In genomic region chr6:33770833-33771341, GRCh38 we compare ENCODE assay signal across 10 cellular contexts. TPM values are rescaled to one million over a fixed set of nuclear protein-coding genes. Genes with fewer than 3 reads are reported as not detected.
DNase-seq lines count a peak whose midpoint lies in the region; ATAC-seq, FAIRE-seq and TF ChIP-seq lines count a peak whose summit lies in the region.
"Had no signal": no experiment of that assay in that cellular context is flagged by ENCODE, and none has a peak within 500 bp of the region (broad histone marks: within the 10 kb centered on the region; RNA-seq: fewer than 3 reads in every experiment).

No MANE protein-coding gene starts in this region.

- H3K79me2 ChIP-seq in H1 (ENCODE audit: control insufficient read depth in 1 of 2, insufficient read depth in 2 of 2, low read length in 2 of 2): no peaks in the 10 kb centered on the region

- no peak for ATAC-seq in Panc1
- no peak for ATAC-seq in HG03520 (IDR thresholded peaks at IDR 0.05; ENCODE audit: unreplicated experiment)
- no peak for ATAC-seq in GM18519 (IDR thresholded peaks at IDR 0.05; ENCODE audit: low FRiP score, unreplicated experiment)
- no peak for ATAC-seq in GM18502 (IDR thresholded peaks at IDR 0.05; ENCODE audit: poor library complexity, unreplicated experiment)

- intact Hi-C loops in Panc1 (cut with micrococcal nuclease; ENCODE audit: unreplicated experiment): loop anchor here (2.0 kb wide), 1 partner anchor 256 kb away; no protein-coding TSS in a partner anchor

- no TSS peak for BruUV-seq in Panc1 (replicated peaks; lab: Mats Ljungman, UMichigan)

- H3K23ac ChIP-seq in H1 (ENCODE audit: insufficient read length): no peak overlapping the region

- H3K9me3 ChIP-seq in Panc1 (ENCODE audit: control insufficient read depth, insufficient read depth, low read depth, low read length) (no peaks in the 10 kb centered on the region), H1 (ENCODE audit: insufficient read depth in 2 of 2, low read depth in 1 of 2, low read length in 1 of 2) (no peaks in the 10 kb centered on the region), muscle layer of colon (ENCODE audit: low read length) (no peaks in the 10 kb centered on the region), tibial nerve (peaks cover 0 to 6% (median 0%) of the 10 kb centered on the region in 4 donors)

- H2BK5ac ChIP-seq in H1 (ENCODE audit: low read depth, low read length): peak overlapping the region; percentile 49

- H2AK5ac ChIP-seq in H1 (ENCODE audit: low read depth, low read length): peak overlapping the region; percentile 3; the same call in 1 of the 2 replicates

- peak overlapping the region; percentile 14 to 35; a peak in 1 of 4 replicates for H3K4me2 ChIP-seq in H1 (ENCODE audit: insufficient read depth in 1 of 2, low read depth in 2 of 2, low read length in 2 of 2)

- no peak overlapping the region for H3K56ac ChIP-seq in H1 (replicated peaks; ENCODE audit: insufficient read length, low read depth, low read length)

- in situ Hi-C loops in Panc1 (cut with HindIII; ENCODE audit: low pct_unique_long_range_greater_than_20kb, low sequenced_read_pairs): no loop called here

- no peak for FAIRE-seq in H1 (lab: Jason Lieb, UNC)

- POLR2A ChIA-PET in Panc1 (lab: Charles Lee) (interaction anchor here (0.8 kb wide), 1 partner anchor 16 kb away, joined by 3 read pairs; no protein-coding TSS in a partner anchor), H1 (lab: Charles Lee; ENCODE audit: partially characterized antibody) (interaction anchor here (0.9 to 9.3 kb wide), 21 partner anchors 9 to 362 kb away, joined by 3 to 101 read pairs (median 4); partner anchors contain the start of genes IP6K3, LEMD2 and UQCC2)

- CTCF ChIA-PET in Panc1 (lab: Charles Lee): interaction anchor here (0.6 to 1.1 kb wide), 2 partner anchors 193 to 397 kb away, joined by 4 to 5 read pairs; no protein-coding TSS in a partner anchor
- CTCF ChIA-PET in H1 (lab: Charles Lee; ENCODE audit: partially characterized antibody): interaction anchor here (0.6 to 14.3 kb wide), 45 partner anchors 9 to 385 kb away, joined by 3 to 157 read pairs (median 5); partner anchors contain the start of genes IP6K3, MLN and UQCC2

- H3K4me3 ChIP-seq in Panc1 (ENCODE audit: low read depth in 2 of 2, low read length in 2 of 2): no peak overlapping the region
- peak overlapping the region in 3 of 4 experiments; percentile 4 to 16 (median 14); a peak in 1 of 8 replicates for H3K4me3 ChIP-seq in H1 (ENCODE audit: extremely low read depth in 1 of 4, insufficient read depth in 2 of 4, low read depth in 3 of 4, low read length in 4 of 4)
- H3K4me3 ChIP-seq in muscle layer of colon (ENCODE audit: low read depth in 1 of 2, low read length in 2 of 2): no peak overlapping the region
- H3K4me3 ChIP-seq in tibial nerve: no peak overlapping the region

- H2BK12ac ChIP-seq in H1 (ENCODE audit: low read depth, low read length): peak overlapping the region; percentile 91

- 53% methylated on average over 7 of the region's 7 CpGs; no CpG with 5 or more reads in 1 of the 2 experiments for WGBS in H1 (ENCODE audit: extremely low coverage in 1 of 2, insufficient coverage in 1 of 2, insufficient read length in 1 of 2, insufficient replicate concordance in 2 of 2, low coverage in 1 of 2, low lambda C conversion rate in 2 of 2, missing lambda C conversion rate in 1 of 2), 2 experiments
- 12 to 14% methylated on average over 7 of the region's 7 CpGs for WGBS in tibial nerve, 2 donors

- peak overlapping the region; percentile 30 for H2BK120ac ChIP-seq in H1 (replicated peaks; ENCODE audit: low read depth, low read length)

- peak overlapping the region; percentile 41 for H3K18ac ChIP-seq in H1 (ENCODE audit: extremely low read depth, low read length)

- peak overlapping the region; percentile 35 for H4K5ac ChIP-seq in H1 (ENCODE audit: insufficient read length, low read depth, low read length)

- H2BK20ac ChIP-seq in H1 (ENCODE audit: low read length): peak overlapping the region; percentile 98

- TF ChIP-seq CTCF in Panc1 (IDR thresholded peaks at IDR 0.05) (no peak), H1 (IDR thresholded peaks at IDR 0.05; ENCODE audit: control extremely low read depth in 1 of 3, insufficient read depth in 1 of 3, low read depth in 1 of 3, low read length in 3 of 3) (no peak), tibial nerve (IDR thresholded peaks at IDR 0.05) (no peak)

- peak overlapping the region; percentile 95; the same call in 1 of the 2 replicates for H2BK15ac ChIP-seq in H1 (ENCODE audit: low read length)

- no peak for DNase-seq in Panc1 (ENCODE audit: low read depth, low spot score)
- no peak for DNase-seq in H1 (ENCODE audit: low read depth in 1 of 2, low spot score in 2 of 2)
- no peak for DNase-seq in tibial nerve (ENCODE audit: low spot score in 2 of 2)
- DNase-seq in stimulated activated CD4-positive, alpha-beta T cell treated with anti-CD3 and anti-CD28 coated beads, Interleukin-1b, Interleukin-23, amount 100 ng/mL, for 48 hours: no peak

- no peak for TF ChIP-seq EP300 in H1 (IDR thresholded peaks at IDR 0.05; ENCODE audit: borderline replicate concordance in 1 of 2, low read depth in 2 of 2, low read length in 2 of 2)
- no peak for TF ChIP-seq EP300 in tibial nerve (IDR thresholded peaks at IDR 0.05)

- H3K27me3 ChIP-seq in Panc1 (ENCODE audit: control insufficient read depth, insufficient read depth, low read length) (no peaks in the 10 kb centered on the region), H1 (replicated peaks in 1 of 4; ENCODE audit: control insufficient read depth in 3 of 4, extremely low read depth in 1 of 4, insufficient read depth in 3 of 4, low read length in 3 of 4) (no peaks in the 10 kb centered on the region), muscle layer of colon (ENCODE audit: control insufficient read depth in 1 of 2, insufficient read depth in 2 of 2, low read length in 2 of 2) (no peaks in the 10 kb centered on the region), tibial nerve (no peaks in the 10 kb centered on the region)

- peak overlapping the region; percentile 10 for H3K4ac ChIP-seq in H1 (replicated peaks; ENCODE audit: insufficient read length, low read depth, low read length)

- H3K79me1 ChIP-seq in H1 (ENCODE audit: low read depth, low read length): no peaks in the 10 kb centered on the region

- no peaks in the 10 kb centered on the region; the same call in 1 of the 2 replicates for H3K36me3 ChIP-seq in Panc1 (ENCODE audit: control insufficient read depth, insufficient read depth, low read length)
- peaks cover 9 to 34% (median 22%) of the 10 kb centered on the region in 4 experiments; a peak in 7 of 8 replicates for H3K36me3 ChIP-seq in H1 (ENCODE audit: control insufficient read depth in 2 of 4, insufficient read depth in 4 of 4, low read length in 3 of 4)
- H3K36me3 ChIP-seq in muscle layer of colon (ENCODE audit: insufficient read depth, low read length): peaks cover 37% of the 10 kb centered on the region
- H3K36me3 ChIP-seq in tibial nerve: peaks cover 6 to 38% (median 12%) of the 10 kb centered on the region in 3 donors

- TF ChIP-seq POLR2A in H1 (IDR thresholded peaks at IDR 0.05; ENCODE audit: control extremely low read depth in 1 of 2, low read depth in 2 of 2, low read length in 2 of 2) (peak in 1 of 2 experiments; percentile 10; a peak in 1 of 3 replicates), tibial nerve (IDR thresholded peaks at IDR 0.05) (no peak)

- H3K9ac ChIP-seq in H1 (replicated peaks in 1 of 4; ENCODE audit: extremely low read depth in 1 of 4, low read depth in 3 of 4, low read length in 3 of 4): no peak overlapping the region
- no peak overlapping the region for H3K9ac ChIP-seq in muscle layer of colon (ENCODE audit: low read length)

- peaks cover 0 to 6% of the 10 kb centered on the region in 2 experiments for H4K20me1 ChIP-seq in H1 (replicated peaks in 1 of 2; ENCODE audit: control insufficient read depth in 1 of 2, insufficient read depth in 2 of 2, low read length in 2 of 2)

- H3K27ac ChIP-seq in Panc1 (ENCODE audit: low read length) (peak overlapping the region; percentile 65), H1 (ENCODE audit: low read depth, low read length) (no peak overlapping the region), muscle layer of colon (ENCODE audit: low read depth, low read length) (peak overlapping the region; percentile 54), tibial nerve (peak overlapping the region; percentile 32 to 86 (median 72))

- H2AFZ ChIP-seq in H1 (ENCODE audit: low read length): no peak overlapping the region

- H3K14ac ChIP-seq in H1 (ENCODE audit: insufficient read length): no peak overlapping the region

- no peak for TF ChIP-seq RAD21 in H1 (IDR thresholded peaks at IDR 0.05 in 1 of 2, conservative IDR thresholded peaks at IDR 0.05 in 1 of 2; ENCODE audit: low read depth in 2 of 2, low read length in 2 of 2)

- H4K91ac ChIP-seq in H1 (replicated peaks; ENCODE audit: insufficient read length, low read length): peak overlapping the region; percentile 59

- peak overlapping the region; percentile 19; the same call in 1 of the 2 replicates for H4K8ac ChIP-seq in H1 (ENCODE audit: extremely low read depth, insufficient read depth, low read length)

- H3K23me2 ChIP-seq in H1 (ENCODE audit: low read depth, low read length): no peaks in the 10 kb centered on the region

- H3K4me1 ChIP-seq in Panc1 (ENCODE audit: control insufficient read depth, insufficient read depth, low read length): peaks cover 23% of the 10 kb centered on the region
- H3K4me1 ChIP-seq in H1 (replicated peaks in 1 of 4; ENCODE audit: control insufficient read depth in 3 of 4, insufficient read depth in 4 of 4, low read length in 3 of 4): peaks cover 10 to 32% (median 21%) of the 10 kb centered on the region in 4 experiments
- peaks cover 30% of the 10 kb centered on the region for H3K4me1 ChIP-seq in muscle layer of colon (ENCODE audit: insufficient read depth, low read length)
- H3K4me1 ChIP-seq in tibial nerve: peaks cover 0 to 54% (median 16%) of the 10 kb centered on the region in 4 donors

RNA-seq across cellular contexts. Expression of gene LEMD2, which starts 18.0 kb away (rescaled TPM):
- total RNA-seq in Panc1 (2021; ENCODE audit: unreplicated experiment): 89.8 TPM
- 75.3 TPM for polyA plus RNA-seq in Panc1 (2012; ENCODE audit: insufficient read length)
- total RNA-seq in H1 (2021; fragmentation: NEBNext Ultra II Directional; extraction: Animal tissue kit (Norgen Biotek cat#: 25700)): 54.1 and 57.3 TPM in 2 replicates
- 32.7 and 54.9 TPM in 2 replicates for polyA plus RNA-seq in H1 (2011; rRNA removed)
- polyA plus RNA-seq in H1 (2011; cell fraction: cytosol; rRNA removed): 58.9 TPM
- polyA plus RNA-seq in H1 (2011; cell fraction: nucleus; rRNA removed): 127 TPM
- 58.7 to 71.6 TPM (median 62.9 TPM) in 4 replicates for polyA plus RNA-seq in H1 (2012, experiment 1 of 2)
- polyA plus RNA-seq in H1 (2012, experiment 2 of 2): 48.3 TPM
- polyA plus RNA-seq in H1 (2013, experiment 1 of 2): 44.0 TPM
- 48.2 TPM for polyA plus RNA-seq in H1 (2013, experiment 2 of 2)
- 47.6 and 60.5 TPM in 2 replicates for polyA minus RNA-seq in H1 (2011; rRNA and poly(A)+ RNA removed)
- 36.8 TPM for polyA minus RNA-seq in H1 (2011; cell fraction: cytosol; rRNA and poly(A)+ RNA removed)
- polyA minus RNA-seq in H1 (2011; cell fraction: nucleus; rRNA and poly(A)+ RNA removed): 82.4 TPM
- 10 to 100 TPM; 55.7 to 97.8 (median 70.1) TPM for total RNA-seq in tibial nerve

RNA-seq across cellular contexts. Expression of gene IP6K3, which starts 24.2 kb away (rescaled TPM):
- total RNA-seq in Panc1 (2021; ENCODE audit: unreplicated experiment) (not detected), tibial nerve (1 to 10 TPM in 3 of 4 donors, under 1 TPM in 1; 0.39 to 3.0 (median 1.7) TPM)
- not detected for polyA plus RNA-seq in Panc1 (2012; ENCODE audit: insufficient read length)
- 0.22 and 0.23 TPM in 2 replicates for total RNA-seq in H1 (2021; fragmentation: NEBNext Ultra II Directional; extraction: Animal tissue kit (Norgen Biotek cat#: 25700))
- 0.73 and 0.93 TPM in 2 replicates for polyA plus RNA-seq in H1 (2011; rRNA removed)
- polyA plus RNA-seq in H1 (2011; cell fraction: cytosol; rRNA removed): 0.72 TPM
- polyA plus RNA-seq in H1 (2011; cell fraction: nucleus; rRNA removed): 0.80 TPM
- 0.25 to 0.81 TPM (median 0.46 TPM) in 4 replicates for polyA plus RNA-seq in H1 (2012, experiment 1 of 2)
- 0.26 TPM for polyA plus RNA-seq in H1 (2012, experiment 2 of 2)
- polyA plus RNA-seq in H1 (2013, experiment 1 of 2): 0.14 TPM
- polyA plus RNA-seq in H1 (2013, experiment 2 of 2): 0.13 TPM
- 0.66 and 0.69 TPM in 2 replicates for polyA minus RNA-seq in H1 (2011; rRNA and poly(A)+ RNA removed)
- not detected for polyA minus RNA-seq in H1 (2011; cell fraction: cytosol; rRNA and poly(A)+ RNA removed)
- polyA minus RNA-seq in H1 (2011; cell fraction: nucleus; rRNA and poly(A)+ RNA removed): 1.00 TPM

RNA-seq across cellular contexts. Expression of gene MLN, which starts 32.9 kb away (rescaled TPM):
- total RNA-seq in Panc1 (2021; ENCODE audit: unreplicated experiment): not detected
- not detected for polyA plus RNA-seq in Panc1 (2012; ENCODE audit: insufficient read length)
- total RNA-seq in H1 (2021; fragmentation: NEBNext Ultra II Directional; extraction: Animal tissue kit (Norgen Biotek cat#: 25700)): not detected in 2 replicates
- 0.31 TPM in 1 of 2 replicates, not detected in the other for polyA plus RNA-seq in H1 (2011; rRNA removed)
- not detected for polyA plus RNA-seq in H1 (2011; cell fraction: cytosol; rRNA removed)
- not detected for polyA plus RNA-seq in H1 (2011; cell fraction: nucleus; rRNA removed)
- polyA plus RNA-seq in H1 (2012, experiment 1 of 2): not detected in 4 replicates
- polyA plus RNA-seq in H1 (2012, experiment 2 of 2): not detected
- not detected for polyA plus RNA-seq in H1 (2013, experiment 1 of 2)
- polyA plus RNA-seq in H1 (2013, experiment 2 of 2): not detected
- polyA minus RNA-seq in H1 (2011; rRNA and poly(A)+ RNA removed): not detected in 2 replicates
- polyA minus RNA-seq in H1 (2011; cell fraction: cytosol; rRNA and poly(A)+ RNA removed): not detected
- not detected for polyA minus RNA-seq in H1 (2011; cell fraction: nucleus; rRNA and poly(A)+ RNA removed)
- not detected for total RNA-seq in tibial nerve
- total RNA-seq: H4, left cardiac atrium had no signal

RNA-seq across cellular contexts. Expression of gene UQCC2, which starts 59.4 kb away (rescaled TPM):
- total RNA-seq in Panc1 (2021; ENCODE audit: unreplicated experiment) (135 TPM), tibial nerve (10 to 100 TPM; 14.5 to 29.7 (median 23.4) TPM)
- polyA plus RNA-seq in Panc1 (2012; ENCODE audit: insufficient read length): 173 TPM
- total RNA-seq in H1 (2021; fragmentation: NEBNext Ultra II Directional; extraction: Animal tissue kit (Norgen Biotek cat#: 25700)): 104 and 107 TPM in 2 replicates
- polyA plus RNA-seq in H1 (2011; rRNA removed): 44.1 and 52.1 TPM in 2 replicates
- polyA plus RNA-seq in H1 (2011; cell fraction: cytosol; rRNA removed): 57.4 TPM
- polyA plus RNA-seq in H1 (2011; cell fraction: nucleus; rRNA removed): 62.0 TPM
- polyA plus RNA-seq in H1 (2012, experiment 1 of 2): 117 to 214 TPM (median 170 TPM) in 4 replicates
- polyA plus RNA-seq in H1 (2012, experiment 2 of 2): 56.3 TPM
- 88.8 TPM for polyA plus RNA-seq in H1 (2013, experiment 1 of 2)
- polyA plus RNA-seq in H1 (2013, experiment 2 of 2): 97.1 TPM
- polyA minus RNA-seq in H1 (2011; rRNA and poly(A)+ RNA removed): 13.7 and 13.9 TPM in 2 replicates
- polyA minus RNA-seq in H1 (2011; cell fraction: cytosol; rRNA and poly(A)+ RNA removed): 12.4 TPM
- polyA minus RNA-seq in H1 (2011; cell fraction: nucleus; rRNA and poly(A)+ RNA removed): 21.4 TPM

Comparison
In these comparisons a context has a peak if more than half of its experiments do, and no peak if none do; other contexts are left out.
1. H3K4me3 ChIP-seq: peak in H1 (3 of 4); none in Panc1 (0 of 2), muscle layer of colon (0 of 2) and tibial nerve (0 of 4).